In genomic region chr18:3384664-3385189, GRCh38 we compare ENCODE assay signal across 18 cellular contexts.
DNase-seq lines count a peak whose midpoint lies in the region; ATAC-seq lines count a peak whose summit lies in the region.
"Had no signal": no experiment of that assay in that cellular context is flagged by ENCODE, and none has a peak within 500 bp of the region (broad histone marks: within the 10 kb centered on the region; RNA-seq: fewer than 3 reads in every experiment).

No MANE protein-coding gene starts in this region.

- POLR2A ChIA-PET in activated CD8-positive, alpha-beta T cell treated with anti-CD3 and anti-CD28 coated beads, Interleukin-2, amount 10 ng/mL, durations not matched to agents 7 days and 5 days (lab: Charles Lee), result no interaction called here

- peaks cover 3% of the 10 kb centered on the region for H3K4me1 Mint-ChIP-seq in activated CD8-positive, alpha-beta memory T cell treated with anti-CD3 and anti-CD28 coated beads, Interleukin-2, amount 10 ng/mL, durations not matched to agents 7 days and 5 days
- H3K4me1 Mint-ChIP-seq in activated CD8-positive, alpha-beta T cell treated with anti-CD3 and anti-CD28 coated beads, Interleukin-2, amount 10 ng/mL, durations not matched to agents 7 days and 5 days (ENCODE audit: low read depth), result no peaks in the 10 kb centered on the region
- H3K4me1 Mint-ChIP-seq: naive thymus-derived CD4-positive, alpha-beta T cell had no signal

- intact Hi-C loops in left colon (cut with DNase I, micrococcal nuclease), result loop anchor here in 1 of 2 donors (10.0 kb wide), 1 partner anchor 60 kb away; no protein-coding TSS in a partner anchor
- intact Hi-C loops in left cardiac atrium (cut with DNase I), result no loop called here

- H3K36me3 Mint-ChIP-seq in activated CD8-positive, alpha-beta memory T cell treated with anti-CD3 and anti-CD28 coated beads, Interleukin-2, amount 10 ng/mL, durations not matched to agents 7 days and 5 days, result no peaks in the 10 kb centered on the region
- H3K36me3 Mint-ChIP-seq in activated CD8-positive, alpha-beta T cell treated with anti-CD3 and anti-CD28 coated beads, Interleukin-2, amount 10 ng/mL, durations not matched to agents 7 days and 5 days (ENCODE audit: low read depth), result no peaks in the 10 kb centered on the region
- H3K36me3 Mint-ChIP-seq: naive thymus-derived CD4-positive, alpha-beta T cell had no signal

- peak; percentile 87 for ATAC-seq in GM19395 (IDR thresholded peaks at IDR 0.05; ENCODE audit: unreplicated experiment)
- ATAC-seq in HG03045 (IDR thresholded peaks at IDR 0.05; ENCODE audit: unreplicated experiment), result peak; percentile 64
- no peak for ATAC-seq in activated CD8-positive, alpha-beta memory T cell treated with anti-CD3 and anti-CD28 coated beads, Interleukin-2, amount 10 ng/mL, durations not matched to agents 7 days and 5 days
- no peak for ATAC-seq in left colon
- no peak for ATAC-seq in activated CD8-positive, alpha-beta T cell treated with anti-CD3 and anti-CD28 coated beads, Interleukin-2, amount 10 ng/mL, durations not matched to agents 7 days and 5 days
- ATAC-seq in left cardiac atrium, result no peak
- ATAC-seq: heart left ventricle; naive thymus-derived CD4-positive, alpha-beta T cell had no signal

- peaks cover 2% of the 10 kb centered on the region for H3K27me3 Mint-ChIP-seq in activated CD8-positive, alpha-beta memory T cell treated with anti-CD3 and anti-CD28 coated beads, Interleukin-2, amount 10 ng/mL, durations not matched to agents 7 days and 5 days
- H3K27me3 Mint-ChIP-seq in activated CD8-positive, alpha-beta T cell treated with anti-CD3 and anti-CD28 coated beads, Interleukin-2, amount 10 ng/mL, durations not matched to agents 7 days and 5 days (ENCODE audit: low read depth), result peaks cover 3% of the 10 kb centered on the region

- CTCF ChIA-PET in activated CD8-positive, alpha-beta memory T cell treated with anti-CD3 and anti-CD28 coated beads, Interleukin-2, amount 10 ng/mL, durations not matched to agents 7 days and 5 days (lab: Charles Lee), result interaction anchor here (1.2 kb wide), 1 partner anchor 15 kb away, joined by 3 read pairs; no protein-coding TSS in a partner anchor
- CTCF ChIA-PET in activated CD8-positive, alpha-beta T cell treated with anti-CD3 and anti-CD28 coated beads, Interleukin-2, amount 10 ng/mL, durations not matched to agents 7 days and 5 days (lab: Charles Lee), result interaction anchor here (0.8 to 1.8 kb wide), 2 partner anchors 144 to 281 kb away, joined by 3 to 4 read pairs; no protein-coding TSS in a partner anchor

- DNase-seq in Caki2 (ENCODE audit: low read depth) (peak; percentile 98), RPMI8226 (peak; percentile 20), left colon (no peak), left cardiac atrium (no peak)
- no peak for DNase-seq in activated CD8-positive, alpha-beta memory T cell treated with anti-CD3 and anti-CD28 coated beads, Interleukin-2, amount 10 ng/mL, durations not matched to agents 7 days and 5 days
- DNase-seq in activated CD8-positive, alpha-beta T cell treated with anti-CD3 and anti-CD28 coated beads, Interleukin-2, amount 10 ng/mL, durations not matched to agents 7 days and 5 days, result no peak
- DNase-seq: activated CD8-positive, alpha-beta memory T cell treated with anti-CD3 and anti-CD28 coated beads, Interleukin-2, amount 50 U/mL, for 48 hours; EL; GOT3; heart left ventricle; naive thymus-derived CD4-positive, alpha-beta T cell; NCI-H146; NCI-H774; SHP77 treated with DMSO at 0.1 percent for 48 hours; stimulated activated CD4-positive, alpha-beta T cell treated with anti-CD3 and anti-CD28 coated beads, Interleukin-4, amount 100 ng/mL, for 24 hours; stimulated activated naive CD4-positive, alpha-beta T cell had no signal

- H3K27ac Mint-ChIP-seq in activated CD8-positive, alpha-beta memory T cell treated with anti-CD3 and anti-CD28 coated beads, Interleukin-2, amount 10 ng/mL, durations not matched to agents 7 days and 5 days, result no peak overlapping the region
- H3K27ac Mint-ChIP-seq in activated CD8-positive, alpha-beta T cell treated with anti-CD3 and anti-CD28 coated beads, Interleukin-2, amount 10 ng/mL, durations not matched to agents 7 days and 5 days, result no peak overlapping the region
- H3K27ac Mint-ChIP-seq: naive thymus-derived CD4-positive, alpha-beta T cell had no signal

- no peak overlapping the region for H3K4me3 Mint-ChIP-seq in activated CD8-positive, alpha-beta memory T cell treated with anti-CD3 and anti-CD28 coated beads, Interleukin-2, amount 10 ng/mL, durations not matched to agents 7 days and 5 days
- H3K4me3 Mint-ChIP-seq in activated CD8-positive, alpha-beta T cell treated with anti-CD3 and anti-CD28 coated beads, Interleukin-2, amount 10 ng/mL, durations not matched to agents 7 days and 5 days, result no peak overlapping the region
- H3K4me3 Mint-ChIP-seq: naive thymus-derived CD4-positive, alpha-beta T cell had no signal

- no peaks in the 10 kb centered on the region for H3K9me3 Mint-ChIP-seq in activated CD8-positive, alpha-beta memory T cell treated with anti-CD3 and anti-CD28 coated beads, Interleukin-2, amount 10 ng/mL, durations not matched to agents 7 days and 5 days (ENCODE audit: low read depth)
- H3K9me3 Mint-ChIP-seq in activated CD8-positive, alpha-beta T cell treated with anti-CD3 and anti-CD28 coated beads, Interleukin-2, amount 10 ng/mL, durations not matched to agents 7 days and 5 days (ENCODE audit: insufficient read depth), result no peaks in the 10 kb centered on the region

- in situ Hi-C loops in Caki2 (cut with HindIII; ENCODE audit: low pct_unique_long_range_greater_than_20kb, low sequenced_read_pairs), result no loop called here

Comparison
In these comparisons a context has a peak if more than half of its experiments do, and no peak if none do; other contexts are left out.
1. DNase-seq: peak in Caki2 (single experiment) and RPMI8226 (single experiment); none in activated CD8-positive, alpha-beta memory T cell treated with anti-CD3 and anti-CD28 coated beads, Interleukin-2, amount 10 ng/mL, durations not matched to agents 7 days and 5 days (single experiment), left colon (0 of 2), activated CD8-positive, alpha-beta T cell treated with anti-CD3 and anti-CD28 coated beads, Interleukin-2, amount 10 ng/mL, durations not matched to agents 7 days and 5 days (single experiment) and left cardiac atrium (single experiment).
2. ATAC-seq: peak in GM19395 (single experiment) and HG03045 (single experiment); none in activated CD8-positive, alpha-beta memory T cell treated with anti-CD3 and anti-CD28 coated beads, Interleukin-2, amount 10 ng/mL, durations not matched to agents 7 days and 5 days (single experiment), left colon (single experiment), activated CD8-positive, alpha-beta T cell treated with anti-CD3 and anti-CD28 coated beads, Interleukin-2, amount 10 ng/mL, durations not matched to agents 7 days and 5 days (single experiment) and left cardiac atrium (0 of 2).